ENCODE assay signal across 1 cellular context in genomic region chr2:44060990-44061389, GRCh38.
TF ChIP-seq lines count a peak whose summit lies in the region.

No MANE protein-coding gene starts in this region.

TF ChIP-seq in HepG2, 621 proteins besides CTCF, POLR2A, EP300 and RAD21 (continued from another document):
- TF ChIP-seq PAXIP1 (CRISPR knock-in tag; conservative IDR thresholded peaks at IDR 0.05): peak; percentile 58
- no peak for TF ChIP-seq NR1H2 (CRISPR knock-in tag; IDR thresholded peaks at IDR 0.05; ENCODE audit: borderline replicate concordance, low read depth)
- no peak for TF ChIP-seq ATF5 (CRISPR knock-in tag; IDR thresholded peaks at IDR 0.05; ENCODE audit: low read depth)
- TF ChIP-seq NR2F6 (IDR thresholded peaks at IDR 0.05): no peak; the same call in 1 of the 2 replicates
- no peak for TF ChIP-seq NR2F6 (CRISPR knock-in tag; IDR thresholded peaks at IDR 0.05)
- no peak for TF ChIP-seq TBP (CRISPR knock-in tag; IDR thresholded peaks at IDR 0.05)
- peak; percentile 33; the same call in 1 of the 2 replicates for TF ChIP-seq FOXA3 (CRISPR knock-in tag; IDR thresholded peaks at IDR 0.05)
